ENCODE assay signal across 8 cellular contexts in genomic region chr5:130141689-130142320, GRCh38.
A peak's percentile ranks its signal among the peaks of the same experiment; 100 is the strongest.
DNase-seq lines count a peak whose midpoint lies in the region; ATAC-seq and TF ChIP-seq lines count a peak whose summit lies in the region.

No MANE protein-coding gene starts in this region.

- H3K4me3 ChIP-seq in hepatocyte: no peak overlapping the region
- H3K4me3 ChIP-seq in uterus: no peak overlapping the region

- TF ChIP-seq POLR2A in uterus (IDR thresholded peaks at IDR 0.05): no peak

- no peaks in the 10 kb centered on the region for H3K79me2 ChIP-seq in hepatocyte

- no peaks in the 10 kb centered on the region for H3K4me1 Mint-ChIP-seq in activated CD8-positive, alpha-beta memory T cell treated with anti-CD3 and anti-CD28 coated beads, Interleukin-2, amount 10 ng/mL, durations not matched to agents 7 days and 5 days

- H3K36me3 ChIP-seq in hepatocyte (replicated peaks; ENCODE audit: insufficient read depth, low read depth): no peaks in the 10 kb centered on the region
- H3K36me3 ChIP-seq in uterus: no peaks in the 10 kb centered on the region

- 43% methylated on average over 2 of the region's 2 CpGs for WGBS in hepatocyte (ENCODE audit: low lambda C conversion rate, missing lambda C conversion rate)

- no peaks in the 10 kb centered on the region for H3K27me3 Mint-ChIP-seq in activated CD8-positive, alpha-beta memory T cell treated with anti-CD3 and anti-CD28 coated beads, Interleukin-2, amount 10 ng/mL, durations not matched to agents 7 days and 5 days

- H3K9me3 ChIP-seq in hepatocyte (ENCODE audit: low read depth) (no peaks in the 10 kb centered on the region), uterus (no peaks in the 10 kb centered on the region)

- TF ChIP-seq CTCF in AG09319 (IDR thresholded peaks at IDR 0.05; ENCODE audit: low read depth, low read length) (peak; percentile 83), hepatocyte (IDR thresholded peaks at IDR 0.05; ENCODE audit: poor library complexity) (peak; percentile 59), uterus (IDR thresholded peaks at IDR 0.05) (no peak)

- H3K36me3 Mint-ChIP-seq in activated CD8-positive, alpha-beta memory T cell treated with anti-CD3 and anti-CD28 coated beads, Interleukin-2, amount 10 ng/mL, durations not matched to agents 7 days and 5 days: no peaks in the 10 kb centered on the region

- no peak overlapping the region for H3K27ac ChIP-seq in hepatocyte
- no peak overlapping the region for H3K27ac ChIP-seq in uterus

- H3K27me3 ChIP-seq in hepatocyte (no peaks in the 10 kb centered on the region), uterus (no peaks in the 10 kb centered on the region)

- H3K4me3 Mint-ChIP-seq in activated CD8-positive, alpha-beta memory T cell treated with anti-CD3 and anti-CD28 coated beads, Interleukin-2, amount 10 ng/mL, durations not matched to agents 7 days and 5 days: no peak overlapping the region

- CTCF ChIA-PET in activated CD8-positive, alpha-beta memory T cell treated with anti-CD3 and anti-CD28 coated beads, Interleukin-2, amount 10 ng/mL, durations not matched to agents 7 days and 5 days (lab: Charles Lee): no interaction called here

- intact Hi-C loops in uterus (cut with DNase I; ENCODE audit: low total_unique reads): no loop called here

- ATAC-seq in GM18519 (IDR thresholded peaks at IDR 0.05; ENCODE audit: low FRiP score, unreplicated experiment) (peak; percentile 86), HG02981 (IDR thresholded peaks at IDR 0.05; ENCODE audit: unreplicated experiment) (peak; percentile 68), SK-N-SH treated with all-trans-retinoic acid at 6 μM for 48 hours (peak; percentile 64)
- no peak for ATAC-seq in activated CD8-positive, alpha-beta memory T cell treated with anti-CD3 and anti-CD28 coated beads, Interleukin-2, amount 10 ng/mL, durations not matched to agents 7 days and 5 days

- H4K20me1 ChIP-seq in hepatocyte (ENCODE audit: insufficient read depth, poor library complexity, severe bottlenecking): no peaks in the 10 kb centered on the region

- DNase-seq in AG09319 (ENCODE audit: extremely low read depth, low read depth) (no peak), hepatocyte (ENCODE audit: low spot score) (peak; percentile 70), dedifferentiated amniotic fluid mesenchymal stem cell (ENCODE audit: extremely low spot score) (no peak), uterus (no peak)
- DNase-seq in activated CD8-positive, alpha-beta memory T cell treated with anti-CD3 and anti-CD28 coated beads, Interleukin-2, amount 10 ng/mL, durations not matched to agents 7 days and 5 days: no peak

- H3K9me3 Mint-ChIP-seq in activated CD8-positive, alpha-beta memory T cell treated with anti-CD3 and anti-CD28 coated beads, Interleukin-2, amount 10 ng/mL, durations not matched to agents 7 days and 5 days (ENCODE audit: low read depth): no peaks in the 10 kb centered on the region

- H3K4me2 ChIP-seq in hepatocyte: no peak overlapping the region

- no peak overlapping the region for H3K27ac Mint-ChIP-seq in activated CD8-positive, alpha-beta memory T cell treated with anti-CD3 and anti-CD28 coated beads, Interleukin-2, amount 10 ng/mL, durations not matched to agents 7 days and 5 days

- no peak overlapping the region for H2AFZ ChIP-seq in hepatocyte

- no peaks in the 10 kb centered on the region for H3K9me2 ChIP-seq in hepatocyte (replicated peaks; ENCODE audit: insufficient read depth)

- H3K4me1 ChIP-seq in hepatocyte (ENCODE audit: insufficient read depth) (no peaks in the 10 kb centered on the region), uterus (no peaks in the 10 kb centered on the region)

TF ChIP-seq in SK-N-SH treated with all-trans-retinoic acid at 6 μM for 48 hours, 23 proteins besides CTCF, POLR2A, EP300 and RAD21 (continues in another document):
- TF ChIP-seq CSRNP3 (CRISPR knock-in tag; IDR thresholded peaks at IDR 0.05) (no peak), PATZ1 (CRISPR knock-in tag; IDR thresholded peaks at IDR 0.05; ENCODE audit: borderline replicate concordance) (no peak), TSHZ2 (CRISPR knock-in tag; IDR thresholded peaks at IDR 0.05) (no peak), CREB5 (CRISPR knock-in tag; IDR thresholded peaks at IDR 0.05; ENCODE audit: low read depth) (no peak), CSDC2 (CRISPR knock-in tag; IDR thresholded peaks at IDR 0.05) (no peak), SNAI2 (CRISPR knock-in tag; IDR thresholded peaks at IDR 0.05) (no peak), TOX (CRISPR knock-in tag; IDR thresholded peaks at IDR 0.05; ENCODE audit: borderline replicate concordance) (no peak), RARB (CRISPR knock-in tag; IDR thresholded peaks at IDR 0.05) (no peak), GLIS3 (CRISPR knock-in tag; IDR thresholded peaks at IDR 0.05) (no peak), BACH2 (CRISPR knock-in tag; IDR thresholded peaks at IDR 0.05; ENCODE audit: borderline replicate concordance) (no peak), ZNF8 (CRISPR knock-in tag; IDR thresholded peaks at IDR 0.05) (no peak), TCF4 (CRISPR knock-in tag; IDR thresholded peaks at IDR 0.05; ENCODE audit: borderline replicate concordance) (no peak), OSR1 (CRISPR knock-in tag; IDR thresholded peaks at IDR 0.05) (no peak), ESRRG (CRISPR knock-in tag; IDR thresholded peaks at IDR 0.05) (no peak), ZFP30 (CRISPR knock-in tag; IDR thresholded peaks at IDR 0.05) (no peak)

Comparison
In these comparisons a context has a peak if more than half of its experiments do, and no peak if none do; other contexts are left out.
1. CTCF ChIP-seq: peak in AG09319 (single experiment) and hepatocyte (single experiment); none in uterus (0 of 4).